ENCODE assay signal across 20 cellular contexts in genomic region chr2:129913695-129914495, GRCh38.
"Had no signal": no experiment of that assay in that cellular context is flagged by ENCODE, and none has a peak within 500 bp of the region (broad histone marks: within the 10 kb centered on the region; RNA-seq: fewer than 3 reads in every experiment).

No MANE protein-coding gene starts in this region.

- H3K4me3 ChIP-seq: hepatocyte, neural progenitor cell, prostate gland, suprapubic skin, transverse colon had no signal

- H3K36me3 Mint-ChIP-seq: activated naive CD4-positive, alpha-beta T cell treated with anti-CD3 and anti-CD28 coated beads, Interleukin-2, amount 10 ng/mL, durations not matched to agents 7 days and 5 days; neural progenitor cell; T-cell had no signal

- ATAC-seq: activated CD8-positive, alpha-beta T cell treated with anti-CD3 and anti-CD28 coated beads, Interleukin-2, amount 10 ng/mL, durations not matched to agents 7 days and 5 days; SK-N-SH treated with all-trans-retinoic acid at 6 μM for 48 hours; stimulated activated naive CD8-positive, alpha-beta T cell treated with anti-CD3 and anti-CD28 coated beads, Interleukin-15, amount 100 ng/mL, for 72 hours; T-cell had no signal

- H3K9ac ChIP-seq: neural progenitor cell had no signal

- H3K4me3 Mint-ChIP-seq: activated CD8-positive, alpha-beta T cell treated with anti-CD3 and anti-CD28 coated beads, Interleukin-2, amount 10 ng/mL, durations not matched to agents 7 days and 5 days; activated naive CD4-positive, alpha-beta T cell treated with anti-CD3 and anti-CD28 coated beads, Interleukin-2, amount 10 ng/mL, durations not matched to agents 7 days and 5 days; memory B cell; neural progenitor cell; stimulated activated naive CD8-positive, alpha-beta T cell treated with anti-CD3 and anti-CD28 coated beads, Interleukin-15, amount 100 ng/mL, for 72 hours; T-cell; T-helper 2 cell treated with Interferon-gamma antibody and Interleukin-4, amounts not matched to agents 5 μg/mL and 100 μg/mL, for 36 hours had no signal

- H3K27me3 Mint-ChIP-seq: stimulated activated naive CD8-positive, alpha-beta T cell treated with anti-CD3 and anti-CD28 coated beads, Interleukin-15, amount 100 ng/mL, for 72 hours; T-cell had no signal

- H3K9me3 ChIP-seq: suprapubic skin had no signal

- H3K4me2 ChIP-seq: hepatocyte, neural progenitor cell had no signal

- H3K27me3 ChIP-seq: hepatocyte, neural progenitor cell, suprapubic skin, transverse colon had no signal

- H3K27ac ChIP-seq: hepatocyte, neural progenitor cell, prostate gland, suprapubic skin, transverse colon had no signal

- H3K27ac Mint-ChIP-seq: activated CD8-positive, alpha-beta T cell treated with anti-CD3 and anti-CD28 coated beads, Interleukin-2, amount 10 ng/mL, durations not matched to agents 7 days and 5 days; activated naive CD4-positive, alpha-beta T cell treated with anti-CD3 and anti-CD28 coated beads, Interleukin-2, amount 10 ng/mL, durations not matched to agents 7 days and 5 days; memory B cell; naive B cell; neural progenitor cell; T-cell; T-helper 2 cell treated with Interferon-gamma antibody and Interleukin-4, amounts not matched to agents 5 μg/mL and 100 μg/mL, for 36 hours had no signal

- H3K4me1 ChIP-seq: neural progenitor cell, prostate gland, suprapubic skin, transverse colon had no signal

- H3K4me1 Mint-ChIP-seq: activated naive CD4-positive, alpha-beta T cell treated with anti-CD3 and anti-CD28 coated beads, Interleukin-2, amount 10 ng/mL, durations not matched to agents 7 days and 5 days; naive B cell; neural progenitor cell; stimulated activated naive CD8-positive, alpha-beta T cell treated with anti-CD3 and anti-CD28 coated beads, Interleukin-15, amount 100 ng/mL, for 72 hours; T-cell had no signal

- H2AFZ ChIP-seq: hepatocyte, neural progenitor cell had no signal

- H3K36me3 ChIP-seq: neural progenitor cell, prostate gland, suprapubic skin, transverse colon had no signal

- DNase-seq: activated CD4-positive, alpha-beta T cell treated with anti-CD3 and anti-CD28 coated beads for 1 hour; activated CD4-positive, alpha-beta T cell treated with anti-CD3 and anti-CD28 coated beads, Interleukin-2, amount 50 U/mL, for 1 hour; activated CD8-positive, alpha-beta T cell treated with anti-CD3 and anti-CD28 coated beads, Interleukin-2, amount 10 ng/mL, durations not matched to agents 7 days and 5 days; activated naive CD4-positive, alpha-beta T cell treated with anti-CD3 and anti-CD28 coated beads, Interleukin-2, amount 10 ng/mL, durations not matched to agents 7 days and 5 days; cerebellar nuclear complex; cortex of kidney; erythroblast; foreskin melanocyte; naive B cell; stimulated activated CD4-positive, alpha-beta T cell treated with anti-CD3 and anti-CD28 coated beads, Interleukin-4, amount 100 ng/mL, for 4 hours; stimulated activated naive CD8-positive, alpha-beta T cell treated with anti-CD3 and anti-CD28 coated beads, Interleukin-15, amount 100 ng/mL, for 72 hours; transverse colon had no signal
